ENCODE assay signal across 18 cellular contexts in the genomic region with DNA sequence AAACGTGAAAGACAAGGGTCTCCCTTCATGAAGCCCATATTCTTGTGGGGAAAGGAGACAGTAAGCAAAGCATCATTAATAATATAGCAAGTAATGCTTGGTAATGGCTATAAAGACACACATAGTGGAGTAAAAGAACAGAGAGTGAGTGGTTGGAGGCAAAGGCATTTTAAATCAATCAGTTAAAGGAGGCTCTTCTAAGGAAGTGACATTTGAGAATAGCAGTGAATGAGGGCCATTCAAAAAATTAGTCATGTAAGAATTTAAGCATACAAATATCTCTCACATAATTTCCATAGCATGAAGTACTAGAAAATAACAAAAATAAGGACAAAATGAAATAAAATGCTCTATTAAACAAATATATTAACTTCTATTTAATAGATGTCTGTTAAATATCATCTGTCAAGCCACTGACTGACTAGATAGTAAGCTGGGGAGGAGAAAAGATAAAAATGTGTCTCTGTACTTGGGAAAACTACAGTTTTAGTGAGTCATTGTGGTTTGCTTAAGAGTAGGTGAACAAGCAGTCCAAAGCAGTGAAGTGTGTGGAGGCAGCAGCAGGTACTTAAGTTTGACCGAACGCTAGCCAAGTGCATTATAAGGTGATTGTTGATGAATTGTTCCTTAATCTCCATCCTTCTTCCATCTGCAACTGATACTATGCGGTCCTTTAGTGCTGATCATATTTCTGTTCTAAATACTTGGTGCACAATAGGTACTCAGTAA.
DNase-seq lines count a peak whose midpoint lies in the region; ATAC-seq, FAIRE-seq and TF ChIP-seq lines count a peak whose summit lies in the region.
"Had no signal": no experiment of that assay in that cellular context is flagged by ENCODE, and none has a peak within 500 bp of the region (broad histone marks: within the 10 kb centered on the region; RNA-seq: fewer than 3 reads in every experiment).

No MANE protein-coding gene starts in this region.

- POLR2A ChIA-PET in CD8-positive, alpha-beta T cell (lab: Charles Lee) = no interaction called here

- peak; percentile 78 for DNase-seq in ACHN
- DNase-seq in HT1080 (ENCODE audit: low read depth) = peak; percentile 75
- DNase-seq in astrocyte (ENCODE audit: low read depth) = peak; percentile 80
- DNase-seq in kidney epithelial cell (ENCODE audit: low read depth) = peak; percentile 78
- DNase-seq in Peyer's patch = no peak
- no peak for DNase-seq in T-helper 9 cell
- DNase-seq in SIG-M5 (lab: John Stamatoyannopoulos, UW) = no peak
- DNase-seq in CD8-positive, alpha-beta T cell = no peak
- DNase-seq: activated CD4-positive, alpha-beta T cell treated with anti-CD3 and anti-CD28 coated beads, Interleukin-2, amount 10 ng/mL, durations not matched to agents 24 days and 14 days; activated T-cell treated with anti-CD3 and anti-CD28 coated beads, Interleukin-2, amount 50 U/mL, for 1 hour; COR-L47; NCI-H748 treated with DMSO at 0.1 percent for 48 hours; stimulated activated naive CD4-positive, alpha-beta T cell had no signal

- H3K9me3 ChIP-seq in astrocyte (ENCODE audit: insufficient read depth, low read depth, low read length) (no peaks in the 10 kb centered on the region), Peyer's patch (no peaks in the 10 kb centered on the region)
- H3K9me3 ChIP-seq in CD8-positive, alpha-beta T cell (ENCODE audit: low read length) = no peaks in the 10 kb centered on the region
- H3K9me3 ChIP-seq: vagina had no signal

- intact Hi-C loops in CD8-positive, alpha-beta T cell (cut with DNase I, micrococcal nuclease) = no loop called here

- H3K4me3 Mint-ChIP-seq in astrocyte (ENCODE audit: unreplicated experiment) = no peak overlapping the region
- no peak overlapping the region for H3K4me3 Mint-ChIP-seq in CD8-positive, alpha-beta T cell
- H3K4me3 Mint-ChIP-seq: activated CD4-positive, alpha-beta T cell treated with anti-CD3 and anti-CD28 coated beads, Interleukin-2, amount 10 ng/mL, durations not matched to agents 24 days and 14 days; dendritic cell treated with granulocyte-macrophage colony-stimulating factor and Interleukin-4, amounts not matched to agents 40 ng/mL and 50 ng/mL, for 4 days; IgD-negative memory B cell; neural crest cell had no signal

- CTCF ChIA-PET in CD8-positive, alpha-beta T cell (lab: Charles Lee) = no interaction called here

- FAIRE-seq in astrocyte (lab: Jason Lieb, UNC) = peak; percentile 34

- H3K36me3 Mint-ChIP-seq in astrocyte (ENCODE audit: low read depth, unreplicated experiment) = no peaks in the 10 kb centered on the region
- no peaks in the 10 kb centered on the region for H3K36me3 Mint-ChIP-seq in CD8-positive, alpha-beta T cell
- H3K36me3 Mint-ChIP-seq: IgD-negative memory B cell had no signal

- H3K27me3 Mint-ChIP-seq in astrocyte (ENCODE audit: low read depth, unreplicated experiment) = no peaks in the 10 kb centered on the region
- no peaks in the 10 kb centered on the region for H3K27me3 Mint-ChIP-seq in CD8-positive, alpha-beta T cell (ENCODE audit: low read depth)
- H3K27me3 Mint-ChIP-seq: dendritic cell treated with granulocyte-macrophage colony-stimulating factor and Interleukin-4, amounts not matched to agents 40 ng/mL and 50 ng/mL, for 4 days; IgD-negative memory B cell had no signal

- no peaks in the 10 kb centered on the region for H3K9me3 Mint-ChIP-seq in astrocyte (ENCODE audit: unreplicated experiment)
- H3K9me3 Mint-ChIP-seq in CD8-positive, alpha-beta T cell = no peaks in the 10 kb centered on the region
- H3K9me3 Mint-ChIP-seq: activated CD4-positive, alpha-beta T cell treated with anti-CD3 and anti-CD28 coated beads, Interleukin-2, amount 10 ng/mL, durations not matched to agents 24 days and 14 days; dendritic cell treated with granulocyte-macrophage colony-stimulating factor and Interleukin-4, amounts not matched to agents 40 ng/mL and 50 ng/mL, for 4 days; IgD-negative memory B cell; neural crest cell had no signal

- no peak overlapping the region for H3K27ac ChIP-seq in astrocyte (ENCODE audit: low read depth, low read length)
- no peak overlapping the region for H3K27ac ChIP-seq in Peyer's patch
- no peak overlapping the region for H3K27ac ChIP-seq in CD8-positive, alpha-beta T cell (ENCODE audit: low read depth, low read length)
- H3K27ac ChIP-seq: vagina had no signal

- TF ChIP-seq CTCF in astrocyte (IDR thresholded peaks at IDR 0.05; ENCODE audit: insufficient read depth, low read depth, low read length) = no peak
- no peak for TF ChIP-seq CTCF in kidney epithelial cell (IDR thresholded peaks at IDR 0.05; ENCODE audit: insufficient read depth, low read length, poor library complexity, severe bottlenecking)
- TF ChIP-seq CTCF in Peyer's patch (IDR thresholded peaks at IDR 0.05) = no peak
- TF ChIP-seq CTCF in CD8-positive, alpha-beta T cell (IDR thresholded peaks at IDR 0.05) = no peak

- H3K79me2 ChIP-seq in astrocyte (ENCODE audit: insufficient read depth, low read length) = no peaks in the 10 kb centered on the region

- H3K9ac ChIP-seq in astrocyte (ENCODE audit: low read length) = no peak overlapping the region

- in situ Hi-C loops in ACHN (cut with HindIII; ENCODE audit: low pct_ligation_motif_present, low pct_unique_long_range_greater_than_20kb, low sequenced_read_pairs) = no loop called here

- H3K4me1 ChIP-seq in astrocyte (ENCODE audit: insufficient read depth, low read length) = peaks cover 3% of the 10 kb centered on the region
- H3K4me1 ChIP-seq in Peyer's patch = no peaks in the 10 kb centered on the region
- no peaks in the 10 kb centered on the region for H3K4me1 ChIP-seq in CD8-positive, alpha-beta T cell (ENCODE audit: insufficient read depth, low read length)
- H3K4me1 ChIP-seq: vagina had no signal

- H3K27me3 ChIP-seq in astrocyte (ENCODE audit: insufficient read depth, low read length) (no peaks in the 10 kb centered on the region), kidney epithelial cell (ENCODE audit: control insufficient read depth, insufficient read depth, low read length) (no peaks in the 10 kb centered on the region), Peyer's patch (no peaks in the 10 kb centered on the region)
- no peaks in the 10 kb centered on the region for H3K27me3 ChIP-seq in CD8-positive, alpha-beta T cell (ENCODE audit: insufficient read depth, low read length)
- H3K27me3 ChIP-seq: vagina had no signal

- H3K4me1 Mint-ChIP-seq in astrocyte (ENCODE audit: low read depth, unreplicated experiment) = peaks cover 22% of the 10 kb centered on the region
- no peaks in the 10 kb centered on the region for H3K4me1 Mint-ChIP-seq in CD8-positive, alpha-beta T cell (ENCODE audit: low read depth)
- H3K4me1 Mint-ChIP-seq: activated CD4-positive, alpha-beta T cell treated with anti-CD3 and anti-CD28 coated beads, Interleukin-2, amount 10 ng/mL, durations not matched to agents 24 days and 14 days; IgD-negative memory B cell had no signal

- no peaks in the 10 kb centered on the region for H4K20me1 ChIP-seq in astrocyte (ENCODE audit: insufficient read depth, low read length)

- no peak overlapping the region for H2AFZ ChIP-seq in astrocyte (ENCODE audit: low read depth, low read length)

- H3K27ac Mint-ChIP-seq in astrocyte (ENCODE audit: unreplicated experiment) = peak overlapping the region; percentile 2
- H3K27ac Mint-ChIP-seq in CD8-positive, alpha-beta T cell = no peak overlapping the region
- H3K27ac Mint-ChIP-seq: activated CD4-positive, alpha-beta T cell treated with anti-CD3 and anti-CD28 coated beads, Interleukin-2, amount 10 ng/mL, durations not matched to agents 24 days and 14 days; dendritic cell treated with granulocyte-macrophage colony-stimulating factor and Interleukin-4, amounts not matched to agents 40 ng/mL and 50 ng/mL, for 4 days had no signal

- TF ChIP-seq POLR2A in Peyer's patch (IDR thresholded peaks at IDR 0.05) = no peak

- no peak for ATAC-seq in CD8-positive, alpha-beta T cell
- ATAC-seq: Right ventricle myocardium inferior had no signal

- H3K4me3 ChIP-seq in astrocyte (ENCODE audit: insufficient read depth, low read depth, low read length) = no peak overlapping the region
- H3K4me3 ChIP-seq in kidney epithelial cell (ENCODE audit: low read depth, low read length) = no peak overlapping the region
- no peak overlapping the region for H3K4me3 ChIP-seq in Peyer's patch
- H3K4me3 ChIP-seq in CD8-positive, alpha-beta T cell (ENCODE audit: low read depth, low read length) = no peak overlapping the region
- H3K4me3 ChIP-seq: vagina had no signal

- no peak overlapping the region for H3K4me2 ChIP-seq in astrocyte (ENCODE audit: low read length)

- H3K36me3 ChIP-seq in astrocyte (ENCODE audit: insufficient read depth, low read length) = no peaks in the 10 kb centered on the region
- no peaks in the 10 kb centered on the region for H3K36me3 ChIP-seq in kidney epithelial cell (ENCODE audit: control insufficient read depth, insufficient read depth, low read length)
- no peaks in the 10 kb centered on the region for H3K36me3 ChIP-seq in Peyer's patch
- H3K36me3 ChIP-seq in CD8-positive, alpha-beta T cell (ENCODE audit: insufficient read depth, low read length) = no peaks in the 10 kb centered on the region
- H3K36me3 ChIP-seq: vagina had no signal

Comparison
In these comparisons a context has a peak if more than half of its experiments do, and no peak if none do; other contexts are left out.
1. DNase-seq: peak in ACHN (single experiment), HT1080 (single experiment), astrocyte (single experiment) and kidney epithelial cell (single experiment); none in Peyer's patch (0 of 3), T-helper 9 cell (single experiment), SIG-M5 (single experiment) and CD8-positive, alpha-beta T cell (0 of 7).